In the genomic region with DNA sequence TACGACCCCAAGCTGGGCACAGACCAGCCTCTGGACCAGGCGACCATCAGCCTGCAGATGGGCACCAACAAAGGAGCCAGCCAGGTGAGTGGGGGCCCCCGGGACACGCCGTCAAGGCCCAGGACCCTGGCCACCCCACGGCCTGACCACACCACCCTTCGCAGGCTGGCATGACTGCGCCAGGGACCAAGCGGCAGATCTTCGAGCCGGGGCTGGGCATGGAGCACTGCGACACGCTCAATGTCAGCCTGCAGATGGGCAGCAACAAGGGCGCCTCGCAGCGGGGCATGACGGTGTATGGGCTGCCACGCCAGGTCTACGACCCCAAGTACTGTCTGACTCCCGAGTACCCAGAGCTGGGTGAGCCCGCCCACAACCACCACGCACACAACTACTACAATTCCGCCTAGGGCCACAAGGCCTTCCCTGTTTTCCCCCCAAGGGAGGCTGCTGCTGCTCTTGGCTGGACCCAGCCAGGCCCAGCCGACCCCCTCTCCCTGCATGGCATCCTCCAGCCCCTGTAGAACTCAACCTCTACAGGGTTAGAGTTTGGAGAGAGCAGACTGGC, we compare ENCODE assay signal across 24 cellular contexts. TPM values are rescaled to one million over a fixed set of nuclear protein-coding genes. Genes with fewer than 3 reads are reported as not detected.
"Had no signal": no experiment of that assay in that cellular context is flagged by ENCODE, and none has a peak within 500 bp of the region (broad histone marks: within the 10 kb centered on the region; RNA-seq: fewer than 3 reads in every experiment).

No MANE protein-coding gene starts in this region.

- H3K4me1 ChIP-seq: left lung, lower lobe of right lung, pancreas, prostate gland had no signal

- ATAC-seq: left lung, lower lobe of right lung, pancreas had no signal

- H3K27ac Mint-ChIP-seq: activated naive CD4-positive, alpha-beta T cell treated with anti-CD3 and anti-CD28 coated beads, Interleukin-2, amount 10 ng/mL, durations not matched to agents 7 days and 5 days; activated naive CD8-positive, alpha-beta T cell treated with anti-CD3 and anti-CD28 coated beads, Interleukin-2, amount 10 ng/mL, durations not matched to agents 7 days and 5 days; nephron; T-helper 2 cell treated with Interferon-gamma antibody and Interleukin-4, amounts not matched to agents 5 μg/mL and 100 μg/mL, for 36 hours had no signal

- H3K27me3 ChIP-seq: brain microvascular endothelial cell, left lung, pancreas, spleen, vagina had no signal

- DNase-seq: activated CD4-positive, alpha-beta T cell treated with anti-CD3 and anti-CD28 coated beads for 4 hours; activated CD4-positive, alpha-beta T cell treated with anti-CD3 and anti-CD28 coated beads, Interleukin-2, amount 50 U/mL, for 48 hours; activated CD8-positive, alpha-beta memory T cell treated with anti-CD3 and anti-CD28 coated beads for 24 hours; activated effector memory CD4-positive, alpha-beta T cell treated with anti-CD3 and anti-CD28 coated beads, Interleukin-2, amount 50 U/mL, for 16 hours; activated naive CD4-positive, alpha-beta T cell treated with anti-CD3 and anti-CD28 coated beads, Interleukin-2, amount 10 ng/mL, durations not matched to agents 7 days and 5 days; activated naive CD8-positive, alpha-beta T cell treated with anti-CD3 and anti-CD28 coated beads, Interleukin-2, amount 10 ng/mL, durations not matched to agents 7 days and 5 days; brain microvascular endothelial cell; cortex of kidney; foreskin fibroblast; left lung; lower lobe of right lung; mesendoderm; spleen; stimulated activated naive CD4-positive, alpha-beta T cell; T-helper 1 cell; trophoblast cell had no signal

- H3K4me3 Mint-ChIP-seq: activated naive CD4-positive, alpha-beta T cell treated with anti-CD3 and anti-CD28 coated beads, Interleukin-2, amount 10 ng/mL, durations not matched to agents 7 days and 5 days; activated naive CD8-positive, alpha-beta T cell treated with anti-CD3 and anti-CD28 coated beads, Interleukin-2, amount 10 ng/mL, durations not matched to agents 7 days and 5 days; nephron; T-helper 2 cell treated with Interferon-gamma antibody and Interleukin-4, amounts not matched to agents 5 μg/mL and 100 μg/mL, for 36 hours had no signal

- H3K9me3 Mint-ChIP-seq: activated naive CD4-positive, alpha-beta T cell treated with anti-CD3 and anti-CD28 coated beads, Interleukin-2, amount 10 ng/mL, durations not matched to agents 7 days and 5 days; activated naive CD8-positive, alpha-beta T cell treated with anti-CD3 and anti-CD28 coated beads, Interleukin-2, amount 10 ng/mL, durations not matched to agents 7 days and 5 days; nephron; T-helper 2 cell treated with Interferon-gamma antibody and Interleukin-4, amounts not matched to agents 5 μg/mL and 100 μg/mL, for 36 hours had no signal

- H3K9me3 ChIP-seq: left lung, lower lobe of right lung, pancreas, prostate gland, spleen, vagina had no signal

- H3K4me3 ChIP-seq: left lung, lower lobe of right lung, pancreas, prostate gland, spleen, vagina had no signal

- FAIRE-seq: astrocyte, endothelial cell of umbilical vein, islet of Langerhans, pancreas had no signal

- H3K27ac ChIP-seq: brain microvascular endothelial cell, left lung, lower lobe of right lung, pancreas, prostate gland, spleen had no signal

- H3K4me1 Mint-ChIP-seq: nephron had no signal

RNA-seq across cellular contexts. Expression of a gene that starts 10.8 kb away (rescaled TPM):
- total RNA-seq: activated naive CD8-positive, alpha-beta T cell treated with anti-CD3 and anti-CD28 coated beads, Interleukin-2, amount 10 ng/mL, durations not matched to agents 7 days and 5 days; endothelial cell of umbilical vein had no signal

RNA-seq across cellular contexts. Expression of a gene that starts 28.0 kb away (rescaled TPM):
- total RNA-seq: astrocyte, endothelial cell of umbilical vein had no signal
